In the genomic region with DNA sequence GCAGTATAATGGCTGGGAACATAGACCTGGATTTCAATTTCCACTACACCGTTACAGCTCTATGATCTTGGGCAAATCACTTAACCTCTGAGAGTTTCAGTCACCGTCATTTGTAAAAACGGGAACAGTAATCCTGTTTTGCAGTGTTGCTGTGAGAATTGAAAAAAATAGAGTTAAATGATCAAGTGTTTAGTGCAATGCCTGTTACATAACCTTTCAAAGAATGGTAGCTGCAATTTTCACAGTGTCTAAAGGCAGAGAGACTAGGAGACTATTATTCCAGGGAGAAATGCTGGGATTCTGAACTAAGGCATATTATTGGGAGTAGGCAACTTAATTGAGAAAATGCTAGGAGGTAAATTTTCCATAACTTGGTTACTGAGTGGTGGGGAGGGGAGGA, we compare ENCODE assay signal across 1 cellular context.
TF ChIP-seq lines count a peak whose summit lies in the region.

No MANE protein-coding gene starts in this region.

TF ChIP-seq in WTC11, 78 proteins besides CTCF, POLR2A, EP300 and RAD21 (continued from another document):
- TF ChIP-seq, protein P1, sequence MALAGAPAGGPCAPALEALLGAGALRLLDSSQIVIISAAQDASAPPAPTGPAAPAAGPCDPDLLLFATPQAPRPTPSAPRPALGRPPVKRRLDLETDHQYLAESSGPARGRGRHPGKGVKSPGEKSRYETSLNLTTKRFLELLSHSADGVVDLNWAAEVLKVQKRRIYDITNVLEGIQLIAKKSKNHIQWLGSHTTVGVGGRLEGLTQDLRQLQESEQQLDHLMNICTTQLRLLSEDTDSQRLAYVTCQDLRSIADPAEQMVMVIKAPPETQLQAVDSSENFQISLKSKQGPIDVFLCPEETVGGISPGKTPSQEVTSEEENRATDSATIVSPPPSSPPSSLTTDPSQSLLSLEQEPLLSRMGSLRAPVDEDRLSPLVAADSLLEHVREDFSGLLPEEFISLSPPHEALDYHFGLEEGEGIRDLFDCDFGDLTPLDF (CRISPR knock-in tag; IDR thresholded peaks at IDR 0.05), result no peak
- TF ChIP-seq SMAD4 (CRISPR knock-in tag; IDR thresholded peaks at IDR 0.05) (no peak), GRHL2 (CRISPR knock-in tag; IDR thresholded peaks at IDR 0.05; ENCODE audit: insufficient replicate concordance, severe bottlenecking) (no peak), IRF2 (CRISPR knock-in tag; IDR thresholded peaks at IDR 0.05; ENCODE audit: borderline replicate concordance, low read depth) (no peak), MXD4 (CRISPR knock-in tag; IDR thresholded peaks at IDR 0.05; ENCODE audit: borderline replicate concordance) (no peak), OVOL2 (CRISPR knock-in tag; IDR thresholded peaks at IDR 0.05; ENCODE audit: borderline replicate concordance) (no peak), ESRRA (CRISPR knock-in tag; IDR thresholded peaks at IDR 0.05; ENCODE audit: borderline replicate concordance) (no peak), NR1H2 (CRISPR knock-in tag; IDR thresholded peaks at IDR 0.05) (no peak), TP53 (CRISPR knock-in tag; IDR thresholded peaks at IDR 0.05) (no peak), NR2C2 (CRISPR knock-in tag; IDR thresholded peaks at IDR 0.05) (no peak), NFYB (CRISPR knock-in tag; conservative IDR thresholded peaks at IDR 0.05; ENCODE audit: low read depth) (no peak)
- TF ChIP-seq, protein P2, sequence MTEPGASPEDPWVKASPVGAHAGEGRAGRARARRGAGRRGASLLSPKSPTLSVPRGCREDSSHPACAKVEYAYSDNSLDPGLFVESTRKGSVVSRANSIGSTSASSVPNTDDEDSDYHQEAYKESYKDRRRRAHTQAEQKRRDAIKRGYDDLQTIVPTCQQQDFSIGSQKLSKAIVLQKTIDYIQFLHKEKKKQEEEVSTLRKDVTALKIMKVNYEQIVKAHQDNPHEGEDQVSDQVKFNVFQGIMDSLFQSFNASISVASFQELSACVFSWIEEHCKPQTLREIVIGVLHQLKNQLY (CRISPR knock-in tag; IDR thresholded peaks at IDR 0.05), result no peak
- TF ChIP-seq, protein P3, sequence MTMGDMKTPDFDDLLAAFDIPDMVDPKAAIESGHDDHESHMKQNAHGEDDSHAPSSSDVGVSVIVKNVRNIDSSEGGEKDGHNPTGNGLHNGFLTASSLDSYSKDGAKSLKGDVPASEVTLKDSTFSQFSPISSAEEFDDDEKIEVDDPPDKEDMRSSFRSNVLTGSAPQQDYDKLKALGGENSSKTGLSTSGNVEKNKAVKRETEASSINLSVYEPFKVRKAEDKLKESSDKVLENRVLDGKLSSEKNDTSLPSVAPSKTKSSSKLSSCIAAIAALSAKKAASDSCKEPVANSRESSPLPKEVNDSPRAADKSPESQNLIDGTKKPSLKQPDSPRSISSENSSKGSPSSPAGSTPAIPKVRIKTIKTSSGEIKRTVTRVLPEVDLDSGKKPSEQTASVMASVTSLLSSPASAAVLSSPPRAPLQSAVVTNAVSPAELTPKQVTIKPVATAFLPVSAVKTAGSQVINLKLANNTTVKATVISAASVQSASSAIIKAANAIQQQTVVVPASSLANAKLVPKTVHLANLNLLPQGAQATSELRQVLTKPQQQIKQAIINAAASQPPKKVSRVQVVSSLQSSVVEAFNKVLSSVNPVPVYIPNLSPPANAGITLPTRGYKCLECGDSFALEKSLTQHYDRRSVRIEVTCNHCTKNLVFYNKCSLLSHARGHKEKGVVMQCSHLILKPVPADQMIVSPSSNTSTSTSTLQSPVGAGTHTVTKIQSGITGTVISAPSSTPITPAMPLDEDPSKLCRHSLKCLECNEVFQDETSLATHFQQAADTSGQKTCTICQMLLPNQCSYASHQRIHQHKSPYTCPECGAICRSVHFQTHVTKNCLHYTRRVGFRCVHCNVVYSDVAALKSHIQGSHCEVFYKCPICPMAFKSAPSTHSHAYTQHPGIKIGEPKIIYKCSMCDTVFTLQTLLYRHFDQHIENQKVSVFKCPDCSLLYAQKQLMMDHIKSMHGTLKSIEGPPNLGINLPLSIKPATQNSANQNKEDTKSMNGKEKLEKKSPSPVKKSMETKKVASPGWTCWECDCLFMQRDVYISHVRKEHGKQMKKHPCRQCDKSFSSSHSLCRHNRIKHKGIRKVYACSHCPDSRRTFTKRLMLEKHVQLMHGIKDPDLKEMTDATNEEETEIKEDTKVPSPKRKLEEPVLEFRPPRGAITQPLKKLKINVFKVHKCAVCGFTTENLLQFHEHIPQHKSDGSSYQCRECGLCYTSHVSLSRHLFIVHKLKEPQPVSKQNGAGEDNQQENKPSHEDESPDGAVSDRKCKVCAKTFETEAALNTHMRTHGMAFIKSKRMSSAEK (CRISPR knock-in tag; IDR thresholded peaks at IDR 0.05; ENCODE audit: borderline replicate concordance), result no peak
